ENCODE assay signal across 9 cellular contexts in genomic region chr7:76511911-76512885, GRCh38. TPM values are rescaled to one million over a fixed set of nuclear protein-coding genes. Genes with fewer than 3 reads are reported as not detected.
A peak's percentile ranks its signal among the peaks of the same experiment; 100 is the strongest.
DNase-seq lines count a peak whose midpoint lies in the region; ATAC-seq and TF ChIP-seq lines count a peak whose summit lies in the region.
"Not testable (repeated sequence)": the region's sequence is repeated elsewhere in the genome, so short reads cannot be mapped to it uniquely, and the experiment has no call there.
"Had no signal": no experiment of that assay in that cellular context is flagged by ENCODE, and none has a peak within 500 bp of the region (broad histone marks: within the 10 kb centered on the region; RNA-seq: fewer than 3 reads in every experiment).

No MANE protein-coding gene starts in this region.

- peak overlapping the region; percentile 53 for H3K9ac ChIP-seq in HCT116 (ENCODE audit: low read length)
- H3K9ac ChIP-seq in endodermal cell (ENCODE audit: extremely low read depth, low read length, poor library complexity, severe bottlenecking) = not testable (repeated sequence)

- peak; percentile 93 for ATAC-seq in HCT116
- ATAC-seq in left ventricle myocardium superior = peak; percentile 35
- ATAC-seq in lower lobe of right lung = peak; percentile 87 to 91
- ATAC-seq in upper lobe of left lung (ENCODE audit: low FRiP score in 2 of 2) = peak; percentile 38 to 94

- H3K27ac ChIP-seq in HCT116 (ENCODE audit: low read depth, low read length) (peak overlapping the region; percentile 66), RWPE1 (peak overlapping the region; percentile 77), upper lobe of left lung (peak overlapping the region in 3 of 4 donors; percentile 7 to 56 (median 55))
- not testable (repeated sequence) for H3K27ac ChIP-seq in endodermal cell (ENCODE audit: low read depth, low read length); lower lobe of right lung

- H3K4me1 Mint-ChIP-seq in endodermal cell = not testable (repeated sequence)

- TF ChIP-seq EP300 in upper lobe of left lung (IDR thresholded peaks at IDR 0.05) = not testable (repeated sequence)

- POLR2A ChIA-PET in HCT116 (lab: Charles Lee); RWPE1 (lab: Yijun Ruan, JAX; ENCODE audit: low non-redundant PET): not testable (repeated sequence)

- H3K4me2 ChIP-seq in HCT116 (ENCODE audit: low read length) = peak overlapping the region; percentile 70

- TF ChIP-seq POLR2A in HCT116 (IDR thresholded peaks at IDR 0.05; ENCODE audit: borderline replicate concordance, extremely low read depth, insufficient read depth, insufficient read length); upper lobe of left lung (IDR thresholded peaks at IDR 0.05): not testable (repeated sequence)

- WGBS in endodermal cell (ENCODE audit: insufficient coverage in 1 of 2, insufficient read length in 1 of 2), 2 experiments = 87% methylated on average over 3 of the region's 31 CpGs; no CpG with 5 or more reads in 1 of the 2 experiments
- 71% methylated on average over 5 of the region's 31 CpGs; no CpG with 5 or more reads in 1 of the 2 donors for WGBS in upper lobe of left lung, 2 donors

- TSS peak; percentile 72 for BruUV-seq in HCT116 (replicated peaks; lab: Mats Ljungman, UMichigan)

- not testable (repeated sequence) for H3K27ac Mint-ChIP-seq in endodermal cell

- H2AFZ ChIP-seq in HCT116 (ENCODE audit: low read depth, low read length, poor library complexity, severe bottlenecking) = not testable (repeated sequence)

- CTCF ChIA-PET in HCT116 (lab: Charles Lee); RWPE1 (lab: Yijun Ruan, JAX): not testable (repeated sequence)

- H4K20me1 ChIP-seq in HCT116 (ENCODE audit: insufficient read depth) = not testable (repeated sequence)

- TF ChIP-seq RAD21 in HCT116 (IDR thresholded peaks at IDR 0.05; ENCODE audit: low read depth) = not testable (repeated sequence)

- not testable (repeated sequence) for H3K79me2 ChIP-seq in HCT116 (ENCODE audit: insufficient read depth, low read length)

- H3K4me1 ChIP-seq in HCT116 (ENCODE audit: control insufficient read depth in 1 of 2, insufficient read depth in 2 of 2, low read length in 2 of 2) = peaks cover 22 to 27% of the 10 kb centered on the region in 2 experiments
- not testable (repeated sequence) for H3K4me1 ChIP-seq in endodermal cell (ENCODE audit: control insufficient read depth, insufficient read depth, low read length)
- H3K4me1 ChIP-seq in lower lobe of right lung = peaks cover 14% of the 10 kb centered on the region
- H3K4me1 ChIP-seq in upper lobe of left lung = peaks cover 0 to 18% (median 16%) of the 10 kb centered on the region in 4 donors

- not testable (repeated sequence) for H3K9me3 ChIP-seq in HCT116 (ENCODE audit: control insufficient read depth in 1 of 2, insufficient read depth in 1 of 2, low read depth in 1 of 2, low read length in 2 of 2); endodermal cell (ENCODE audit: control insufficient read depth, low read length); lower lobe of right lung; upper lobe of left lung

- H3K36me3 Mint-ChIP-seq in endodermal cell (ENCODE audit: low read depth) = not testable (repeated sequence)

- not testable (repeated sequence) for H3K9me2 ChIP-seq in HCT116 (ENCODE audit: insufficient read depth)

- not testable (repeated sequence) for H3K27me3 Mint-ChIP-seq in endodermal cell (ENCODE audit: insufficient read depth)

- not testable (repeated sequence) for H3K4me3 Mint-ChIP-seq in endodermal cell

- H3K27me3 ChIP-seq in HCT116 (ENCODE audit: insufficient read depth, low read length); endodermal cell (ENCODE audit: control insufficient read depth, insufficient read depth, low read length, poor library complexity, severe bottlenecking); lower lobe of right lung (ENCODE audit: low read depth); upper lobe of left lung: not testable (repeated sequence)

- H3K4me3 ChIP-seq in HCT116 (replicated peaks in 1 of 2; ENCODE audit: low read depth in 1 of 2, low read length in 2 of 2) = peak overlapping the region; percentile 42 to 48
- H3K4me3 ChIP-seq in endodermal cell (ENCODE audit: low read length); lower lobe of right lung; upper lobe of left lung: not testable (repeated sequence)

- not testable (repeated sequence) for DNase-seq in HCT116 (ENCODE audit: low read depth, low spot score); RWPE1 (ENCODE audit: low spot score); left ventricle myocardium superior; lower lobe of right lung
- peak; percentile 10 for DNase-seq in endodermal cell
- peak; percentile 72 for DNase-seq in posterior vena cava (ENCODE audit: low spot score)
- peak in 1 of 2 donors; percentile 56 for DNase-seq in upper lobe of left lung

- intact Hi-C loops in HCT116 (cut with micrococcal nuclease); left ventricle myocardium superior (cut with micrococcal nuclease); lower lobe of right lung (cut with DNase I); posterior vena cava (cut with DNase I): not testable (repeated sequence)

- TF ChIP-seq CTCF in HCT116 (IDR thresholded peaks at IDR 0.05 in 2 of 3, conservative IDR thresholded peaks at IDR 0.05 in 1 of 3; ENCODE audit: borderline replicate concordance in 1 of 3, insufficient read depth in 1 of 3, low read depth in 2 of 3, low read length in 2 of 3); RWPE1 (conservative IDR thresholded peaks at IDR 0.05; ENCODE audit: low read depth); endodermal cell (conservative IDR thresholded peaks at IDR 0.05); lower lobe of right lung (IDR thresholded peaks at IDR 0.05); upper lobe of left lung (IDR thresholded peaks at IDR 0.05): not testable (repeated sequence)

- H3K9me3 Mint-ChIP-seq in endodermal cell = not testable (repeated sequence)

- RAD21 ChIA-PET in HCT116 (lab: Charles Lee; ENCODE audit: low non-redundant PET in 1 of 2, low total read pairs in 2 of 2, uncharacterized antibody in 2 of 2, unreplicated experiment in 2 of 2) = not testable (repeated sequence)

- H3K36me3 ChIP-seq in HCT116 (ENCODE audit: control insufficient read depth in 1 of 2, insufficient read depth in 2 of 2, low read length in 2 of 2); endodermal cell (ENCODE audit: control insufficient read depth, insufficient read depth, low read length); lower lobe of right lung; upper lobe of left lung: not testable (repeated sequence)

TF ChIP-seq in HCT116, 20 proteins besides CTCF, POLR2A, EP300 and RAD21:
- TF ChIP-seq POLR2AphosphoS5 (IDR thresholded peaks at IDR 0.05; ENCODE audit: low read depth, low read length) = 0 out of 2 replicates have a peak, but pooled peaks have one; percentile 35

RNA-seq across cellular contexts. Expression of gene UPK3B, which starts 1.8 kb away (rescaled TPM):
- total RNA-seq in HCT116 (2021; ENCODE audit: unreplicated experiment) (2.3 TPM), endodermal cell (1 to 10 TPM; 1.2 to 2.3 TPM), left ventricle myocardium superior (2.2 TPM), lower lobe of right lung (16.6 TPM), posterior vena cava (1 to 10 TPM in 1 of 2 donors, under 1 TPM in 1; 0.37 to 1.1 TPM), upper lobe of left lung (100 to 1,000 TPM in 1 of 6 donors, 10 to 100 TPM in 5; 26.8 to 507 (median 51.0) TPM)
- 1.0 and 1.2 TPM in 2 replicates for polyA plus RNA-seq in HCT116 (2012)
- polyA plus RNA-seq in endodermal cell (2013, experiment 1 of 2) = 0.39 TPM
- 0.66 TPM for polyA plus RNA-seq in endodermal cell (2013, experiment 2 of 2)
- polyA plus RNA-seq: AG04450 had no signal

RNA-seq across cellular contexts. Expression of gene SPDYE16, which starts 30.9 kb away (rescaled TPM):
- not detected for total RNA-seq in HCT116 (2021; ENCODE audit: unreplicated experiment)
- 0.12 and 0.15 TPM in 2 replicates for polyA plus RNA-seq in HCT116 (2012)
- under 1 TPM in 1 of 2 donors, not detected in 1; 0.37 TPM for total RNA-seq in endodermal cell
- polyA plus RNA-seq in endodermal cell (2013, experiment 1 of 2) = not detected
- polyA plus RNA-seq in endodermal cell (2013, experiment 2 of 2) = not detected
- total RNA-seq in left ventricle myocardium superior = not detected
- 0.18 TPM for total RNA-seq in lower lobe of right lung
- under 1 TPM; 0.10 to 0.28 TPM for total RNA-seq in posterior vena cava
- total RNA-seq in upper lobe of left lung = 1 to 10 TPM in 2 of 6 donors, under 1 TPM in 2, not detected in 2; 0.24 to 1.2 (median 0.67) TPM
- total RNA-seq: H1 had no signal
- polyA plus RNA-seq: AG04450, H1 had no signal

RNA-seq across cellular contexts. Expression of gene DTX2, which starts 50.7 kb away (rescaled TPM):
- total RNA-seq in HCT116 (2021; ENCODE audit: unreplicated experiment) (37.4 TPM), endodermal cell (10 to 100 TPM; 34.1 to 38.3 TPM), left ventricle myocardium superior (9.3 TPM), lower lobe of right lung (36.5 TPM), posterior vena cava (10 to 100 TPM; 24.6 to 25.2 TPM), upper lobe of left lung (10 to 100 TPM; 24.2 to 82.8 (median 36.1) TPM)
- 26.4 and 27.7 TPM in 2 replicates for polyA plus RNA-seq in HCT116 (2012)
- polyA plus RNA-seq in endodermal cell (2013, experiment 1 of 2) = 16.5 TPM
- 18.1 TPM for polyA plus RNA-seq in endodermal cell (2013, experiment 2 of 2)

Comparison
In these comparisons a context has a peak if more than half of its experiments do, and no peak if none do; other contexts are left out.
1. ATAC-seq: peak in every context shown above with its lines; median percentile 93 in HCT116; 89 in lower lobe of right lung; 66 in upper lobe of left lung; 35 in left ventricle myocardium superior.